ENCODE assay signal across 21 cellular contexts in the genomic region with DNA sequence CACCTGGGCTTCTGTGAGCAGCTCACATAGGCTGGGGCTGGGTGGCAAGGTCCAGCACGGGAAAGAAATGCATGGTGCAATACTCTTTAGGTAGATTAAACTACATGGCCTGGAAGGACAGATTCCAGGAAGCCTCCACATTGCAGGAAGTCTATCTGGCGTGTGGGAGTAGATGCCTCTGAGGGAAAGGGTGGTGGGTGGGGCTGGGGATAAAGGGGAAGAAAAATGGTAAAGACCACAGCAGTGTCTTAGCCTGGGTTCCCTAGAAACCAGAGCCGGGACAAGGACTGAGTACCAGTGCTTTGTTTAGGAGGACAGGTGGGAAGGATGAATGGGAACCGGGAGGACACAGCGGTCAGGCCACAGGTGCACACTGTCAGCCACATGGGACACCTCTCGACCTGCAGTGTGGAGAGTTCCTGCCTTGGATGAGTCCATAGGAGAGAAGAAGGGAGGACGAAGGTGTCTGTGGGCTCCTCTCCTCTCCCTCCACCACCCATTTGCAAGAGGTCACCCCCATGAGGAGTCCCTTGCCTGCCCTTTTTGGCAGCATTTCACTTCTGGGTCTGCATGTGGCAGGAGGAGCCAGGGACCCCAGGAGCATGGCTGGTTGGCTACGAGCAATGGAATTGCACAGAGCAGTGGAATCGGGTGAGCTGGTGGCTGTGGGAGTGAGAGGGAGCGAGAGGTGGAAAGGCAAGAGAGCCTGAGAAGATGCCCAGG.
DNase-seq lines count a peak whose midpoint lies in the region; ATAC-seq and TF ChIP-seq lines count a peak whose summit lies in the region.
"Had no signal": no experiment of that assay in that cellular context is flagged by ENCODE, and none has a peak within 500 bp of the region (broad histone marks: within the 10 kb centered on the region; RNA-seq: fewer than 3 reads in every experiment).

No MANE protein-coding gene starts in this region.

- H3K27me3 ChIP-seq in right atrium auricular region: no peaks in the 10 kb centered on the region
- H3K27me3 ChIP-seq: heart left ventricle, neutrophil, upper lobe of left lung had no signal

- no peaks in the 10 kb centered on the region for H3K9me3 ChIP-seq in right atrium auricular region
- H3K9me3 ChIP-seq: HAP-1, heart left ventricle, neutrophil, upper lobe of left lung had no signal

- no peaks in the 10 kb centered on the region for H3K36me3 ChIP-seq in right atrium auricular region
- H3K36me3 ChIP-seq: HAP-1, heart left ventricle, neutrophil, upper lobe of left lung had no signal

- TF ChIP-seq CTCF in right atrium auricular region (IDR thresholded peaks at IDR 0.05): no peak

- no peak for ATAC-seq in Right ventricle myocardium superior (ENCODE audit: poor library complexity)
- ATAC-seq in HG02571 (IDR thresholded peaks at IDR 0.05; ENCODE audit: unreplicated experiment): no peak
- ATAC-seq: activated CD4-positive, CD25-positive, alpha-beta regulatory T cell treated with anti-CD3 and anti-CD28 coated beads, Interleukin-2, amount 50 U/mL, for 24 hours; heart left ventricle; left cardiac atrium; Right ventricle myocardium inferior had no signal

- H3K4me3 ChIP-seq in right atrium auricular region: no peak overlapping the region
- H3K4me3 ChIP-seq: HAP-1, heart left ventricle, upper lobe of left lung had no signal

- no peak overlapping the region for H3K27ac ChIP-seq in right atrium auricular region
- H3K27ac ChIP-seq: heart left ventricle, neutrophil, upper lobe of left lung had no signal

- no peaks in the 10 kb centered on the region for H3K4me1 ChIP-seq in right atrium auricular region
- H3K4me1 ChIP-seq: upper lobe of left lung had no signal

- DNase-seq in right atrium auricular region (ENCODE audit: low spot score): peak; percentile 51
- no peak for DNase-seq in Right ventricle myocardium superior
- DNase-seq in activated CD8-positive, alpha-beta memory T cell treated with anti-CD3 and anti-CD28 coated beads, Interleukin-2, amount 50 U/mL, for 48 hours: peak; percentile 28
- peak; percentile 77 for DNase-seq in mesenteric fat pad (ENCODE audit: low spot score)
- DNase-seq in stimulated activated CD4-positive, alpha-beta T cell treated with anti-CD3 and anti-CD28 coated beads, Interleukin-4, amount 100 ng/mL, for 4 hours: no peak
- no peak for DNase-seq in globus pallidus (ENCODE audit: low spot score)
- no peak for DNase-seq in stimulated activated CD4-positive, alpha-beta T cell treated with anti-CD3 and anti-CD28 coated beads, Interleukin-12 subunit alpha, Interleukin-12 subunit beta, amount 100 ng/mL, for 4 hours
- DNase-seq: activated naive CD4-positive, alpha-beta T cell treated with anti-CD3 and anti-CD28 coated beads, Interleukin-2, amount 50 U/mL, for 16 hours; activated T-cell treated with anti-CD3 and anti-CD28 coated beads, Interleukin-2, amount 50 U/mL, for 48 hours; left cardiac atrium; NCI-H1417; stimulated activated CD4-positive, alpha-beta T cell treated with anti-CD3 and anti-CD28 coated beads, Interleukin-1b, Interleukin-23, amount 100 ng/mL, for 48 hours; SW 1271; T1000 had no signal

- intact Hi-C loops in Right ventricle myocardium superior (cut with DNase I): no loop called here

Comparison
In these comparisons a context has a peak if more than half of its experiments do, and no peak if none do; other contexts are left out.
1. DNase-seq: peak in right atrium auricular region (single experiment), activated CD8-positive, alpha-beta memory T cell treated with anti-CD3 and anti-CD28 coated beads, Interleukin-2, amount 50 U/mL, for 48 hours (single experiment) and mesenteric fat pad (single experiment); none in Right ventricle myocardium superior (single experiment), stimulated activated CD4-positive, alpha-beta T cell treated with anti-CD3 and anti-CD28 coated beads, Interleukin-4, amount 100 ng/mL, for 4 hours (0 of 2), globus pallidus (single experiment) and stimulated activated CD4-positive, alpha-beta T cell treated with anti-CD3 and anti-CD28 coated beads, Interleukin-12 subunit alpha, Interleukin-12 subunit beta, amount 100 ng/mL, for 4 hours (single experiment).